ENCODE assay signal across 8 cellular contexts in genomic region chr3:157239082-157239704, GRCh38.
DNase-seq lines count a peak whose midpoint lies in the region; ATAC-seq and TF ChIP-seq lines count a peak whose summit lies in the region.

No MANE protein-coding gene starts in this region.

- peak; percentile 100 for ATAC-seq in HG02678 (IDR thresholded peaks at IDR 0.05; ENCODE audit: unreplicated experiment)

- H3K4me3 ChIP-seq in kidney epithelial cell (ENCODE audit: low read depth, low read length) = no peak overlapping the region

- in situ Hi-C loops in T47D (cut with HindIII; ENCODE audit: low pct_unique_long_range_greater_than_20kb, low sequenced_read_pairs) = no loop called here

- H3K27ac ChIP-seq in VCaP = no peak overlapping the region

- no peaks in the 10 kb centered on the region for H3K27me3 ChIP-seq in kidney epithelial cell (ENCODE audit: control insufficient read depth, insufficient read depth, low read length)

- peak; percentile 59 for DNase-seq in NK-92 treated with Interleukin-12 subunit alpha and Interleukin-12 subunit beta, amount 100 ng/mL, for 24 hours (lab: John Stamatoyannopoulos, UW)
- DNase-seq in NK-92 (lab: John Stamatoyannopoulos, UW; ENCODE audit: unreplicated experiment) (no peak), NCI-H1092 (lab: John Stamatoyannopoulos, UW) (peak; percentile 36), T47D (ENCODE audit: low read depth in 1 of 2, low spot score in 1 of 2) (peak; percentile 54 to 82), kidney epithelial cell (ENCODE audit: low read depth) (no peak)
- DNase-seq in stimulated activated CD4-positive, alpha-beta T cell treated with anti-CD3 and anti-CD28 coated beads, Interleukin-4, amount 100 ng/mL, for 4 hours = peak; percentile 65 to 68

- peak; percentile 72 for TF ChIP-seq CTCF in VCaP (conservative IDR thresholded peaks at IDR 0.05)
- peak; percentile 90 for TF ChIP-seq CTCF in kidney epithelial cell (IDR thresholded peaks at IDR 0.05; ENCODE audit: insufficient read depth, low read length, poor library complexity, severe bottlenecking)

- no peaks in the 10 kb centered on the region for H3K36me3 ChIP-seq in kidney epithelial cell (ENCODE audit: control insufficient read depth, insufficient read depth, low read length)

Comparison
In these comparisons a context has a peak if more than half of its experiments do, and no peak if none do; other contexts are left out.
1. DNase-seq: peak in NK-92 treated with Interleukin-12 subunit alpha and Interleukin-12 subunit beta, amount 100 ng/mL, for 24 hours (single experiment), NCI-H1092 (single experiment), T47D (2 of 2) and stimulated activated CD4-positive, alpha-beta T cell treated with anti-CD3 and anti-CD28 coated beads, Interleukin-4, amount 100 ng/mL, for 4 hours (2 of 2); none in NK-92 (single experiment) and kidney epithelial cell (single experiment).